ENCODE assay signal across 9 cellular contexts in genomic region chr6:157982580-157983438, GRCh38. TPM values are rescaled to one million over a fixed set of nuclear protein-coding genes. Genes with fewer than 3 reads are reported as not detected.
DNase-seq lines count a peak whose midpoint lies in the region; ATAC-seq, FAIRE-seq and TF ChIP-seq lines count a peak whose summit lies in the region.
"Had no signal": no experiment of that assay in that cellular context is flagged by ENCODE, and none has a peak within 500 bp of the region (broad histone marks: within the 10 kb centered on the region; RNA-seq: fewer than 3 reads in every experiment).

No MANE protein-coding gene starts in this region.

- TF ChIP-seq EP300 in HepG2 (IDR thresholded peaks at IDR 0.05; ENCODE audit: low read depth in 2 of 2, low read length in 2 of 2) (no peak), HepG2 (CRISPR knock-in tag; IDR thresholded peaks at IDR 0.05; ENCODE audit: borderline replicate concordance) (peak; percentile 46; the same call in 1 of the 2 replicates)

- H3K79me2 ChIP-seq in DND-41 (ENCODE audit: insufficient read depth, low read length) = peaks cover 49% of the 10 kb centered on the region
- peaks cover 52% of the 10 kb centered on the region for H3K79me2 ChIP-seq in HepG2 (ENCODE audit: insufficient read depth, low read length)

- POLR2A ChIA-PET in HepG2 (lab: Yijun Ruan, JAX) = interaction anchor here (0.6 to 16.1 kb wide), 11 partner anchors 11 to 201 kb away, joined by 3 to 345 read pairs (median 8); no protein-coding TSS in a partner anchor

- peak; percentile 82 for FAIRE-seq in HepG2 (lab: Jason Lieb, UNC)
- FAIRE-seq: TTC549 had no signal

- in situ Hi-C loops in HepG2 (cut with HindIII; ENCODE audit: extremely low pct_ligation_motif_present, low pct_unique_long_range_greater_than_20kb) = loop anchor here (5.0 kb wide), 1 partner anchor 89 kb away; no protein-coding TSS in a partner anchor

- no peak for DNase-seq in DND-41
- DNase-seq in LNCaP clone FGC (ENCODE audit: low read depth) = no peak
- peak; percentile 37 to 66 (median 46) for DNase-seq in body of pancreas
- DNase-seq in HepG2 (ENCODE audit: low spot score) = peak; percentile 85
- peak; percentile 49 for DNase-seq in testis
- no peak for DNase-seq in T1000 (lab: John Stamatoyannopoulos, UW)

- H3K36me3 ChIP-seq in DND-41 (ENCODE audit: insufficient read depth, low read length) (no peaks in the 10 kb centered on the region), body of pancreas (replicated peaks in 1 of 2; ENCODE audit: insufficient read depth in 1 of 2, low read depth in 2 of 2) (no peaks in the 10 kb centered on the region), HepG2 (replicated peaks in 1 of 2; ENCODE audit: control insufficient read depth in 1 of 2, insufficient read depth in 2 of 2, low read length in 2 of 2) (peaks cover 1 to 3% of the 10 kb centered on the region in 2 experiments; a peak in 3 of 5 replicates), testis (ENCODE audit: low read depth, missing control alignments) (no peaks in the 10 kb centered on the region)

- 28 to 33% methylated on average over 16 of the region's 16 CpGs for WGBS in body of pancreas, 2 donors
- 1% methylated on average over 16 of the region's 16 CpGs for WGBS in HepG2 (ENCODE audit: low lambda C conversion rate)
- WGBS in testis, 2 donors = 41 to 52% methylated on average over 16 of the region's 16 CpGs

- CTCF ChIA-PET in HepG2 (lab: Yijun Ruan, JAX; ENCODE audit: low intra/inter-chr PET ratio, low total read pairs) = interaction anchor here (2.9 kb wide), 1 partner anchor 89 kb away, joined by 19 read pairs; no protein-coding TSS in a partner anchor

- H2AFZ ChIP-seq in DND-41 (ENCODE audit: low read depth, low read length) (peak overlapping the region; percentile 86), HepG2 (ENCODE audit: low read length) (no peak overlapping the region)

- H3K4me2 ChIP-seq in DND-41 (ENCODE audit: insufficient read depth, low read length) (peak overlapping the region; percentile 88), HepG2 (ENCODE audit: low read depth, low read length) (peak overlapping the region; percentile 95)

- H3K4me3 ChIP-seq in DND-41 (ENCODE audit: low read depth in 1 of 2, low read length in 2 of 2) (peak overlapping the region; percentile 81 to 87), LNCaP clone FGC (ENCODE audit: low read depth, low read length) (peak overlapping the region; percentile 60), body of pancreas (peak overlapping the region; percentile 79 to 84), HepG2 (replicated peaks in 1 of 3; ENCODE audit: insufficient read depth in 1 of 3, low read depth in 2 of 3, low read length in 3 of 3) (peak overlapping the region; percentile 70 to 88 (median 77)), testis (peak overlapping the region; percentile 72 to 78)

- ATAC-seq in DND-41 (ENCODE audit: insufficient read depth, low read depth) (no peak), body of pancreas (no peak), HepG2 (no peak), HG02642 (IDR thresholded peaks at IDR 0.05; ENCODE audit: poor library complexity, unreplicated experiment) (no peak), GM19467 (IDR thresholded peaks at IDR 0.05; ENCODE audit: unreplicated experiment) (no peak)

- H4K20me1 ChIP-seq in DND-41 (ENCODE audit: insufficient read depth, low read length) (peaks cover 23% of the 10 kb centered on the region; the same call in 1 of the 2 replicates), HepG2 (ENCODE audit: insufficient read depth, low read length) (peaks cover 3% of the 10 kb centered on the region; the same call in 1 of the 2 replicates)

- no peak for TF ChIP-seq CTCF in DND-41 (IDR thresholded peaks at IDR 0.05; ENCODE audit: borderline replicate concordance, extremely low read depth, low read length, poor library complexity, severe bottlenecking)
- no peak for TF ChIP-seq CTCF in LNCaP clone FGC (IDR thresholded peaks at IDR 0.05; ENCODE audit: control insufficient read depth, extremely low read depth, insufficient read depth)
- peak in 5 of 7 experiments; percentile 11 to 47 (median 37) for TF ChIP-seq CTCF in body of pancreas (IDR thresholded peaks at IDR 0.05)
- peak; percentile 79 for TF ChIP-seq CTCF in HepG2 (CRISPR knock-in tag; IDR thresholded peaks at IDR 0.05)
- TF ChIP-seq CTCF in testis (IDR thresholded peaks at IDR 0.05) = no peak

- BruUV-seq in HepG2 (replicated peaks; lab: Mats Ljungman, UMichigan) = TSS peak; percentile 43

- TF ChIP-seq POLR2A in body of pancreas (IDR thresholded peaks at IDR 0.05) = no peak
- TF ChIP-seq POLR2A in HepG2 (IDR thresholded peaks at IDR 0.05; ENCODE audit: insufficient read depth in 1 of 2, low read depth in 2 of 2, low read length in 2 of 2) = no peak; a peak in 1 of 4 replicates
- no peak for TF ChIP-seq POLR2A in testis (IDR thresholded peaks at IDR 0.05)

- intact Hi-C loops in body of pancreas (cut with DNase I) = no loop called here
- intact Hi-C loops in HepG2 (cut with micrococcal nuclease; ENCODE audit: unreplicated experiment) = loop anchor here (1.0 kb wide), 2 partner anchors 29 to 51 kb away; no protein-coding TSS in a partner anchor
- intact Hi-C loops in testis (cut with DNase I; ENCODE audit: low total_unique reads) = loop anchor here (10.0 kb wide), 1 partner anchor 82 kb away; no protein-coding TSS in a partner anchor

- H3K27ac ChIP-seq in DND-41 (ENCODE audit: low read length) (peak overlapping the region; percentile 68), body of pancreas (peak overlapping the region in 3 of 4 donors; percentile 82 to 93 (median 83)), HepG2 (ENCODE audit: extremely low read length, insufficient read depth, low read length) (peak overlapping the region; percentile 96), testis (no peak overlapping the region)

- H3K4me1 ChIP-seq in DND-41 (ENCODE audit: insufficient read depth, low read length) (peaks cover 38% of the 10 kb centered on the region), body of pancreas (peaks cover 55% of the 10 kb centered on the region), HepG2 (ENCODE audit: insufficient read depth, low read length) (peaks cover 82% of the 10 kb centered on the region), testis (peaks cover 11% of the 10 kb centered on the region)

- no peaks in the 10 kb centered on the region for H3K9me3 ChIP-seq in DND-41 (ENCODE audit: insufficient read depth, low read length, severe bottlenecking)
- no peaks in the 10 kb centered on the region for H3K9me3 ChIP-seq in body of pancreas
- no peaks in the 10 kb centered on the region for H3K9me3 ChIP-seq in HepG2 (ENCODE audit: low read length)
- H3K9me3 ChIP-seq in testis = no peaks in the 10 kb centered on the region

- H3K27me3 ChIP-seq in DND-41 (ENCODE audit: insufficient read depth, low read length, poor library complexity) (no peaks in the 10 kb centered on the region), body of pancreas (no peaks in the 10 kb centered on the region), HepG2 (ENCODE audit: control insufficient read depth in 1 of 2, insufficient read depth in 2 of 2, low read length in 2 of 2) (no peaks in the 10 kb centered on the region; a peak in 1 of 5 replicates), testis (no peaks in the 10 kb centered on the region)

- peak; percentile 65 for TF ChIP-seq RAD21 in HepG2 (CRISPR knock-in tag; IDR thresholded peaks at IDR 0.05)

- H3K9ac ChIP-seq in DND-41 (ENCODE audit: low read depth, low read length) (peak overlapping the region; percentile 94), HepG2 (ENCODE audit: insufficient read depth, low read depth, low read length) (peak overlapping the region; percentile 97)

TF ChIP-seq in HepG2, 621 proteins besides CTCF, POLR2A, EP300 and RAD21 (continues in another document):
- no peak for TF ChIP-seq KLF13 (CRISPR knock-in tag; IDR thresholded peaks at IDR 0.05)
- TF ChIP-seq, protein P1, sequence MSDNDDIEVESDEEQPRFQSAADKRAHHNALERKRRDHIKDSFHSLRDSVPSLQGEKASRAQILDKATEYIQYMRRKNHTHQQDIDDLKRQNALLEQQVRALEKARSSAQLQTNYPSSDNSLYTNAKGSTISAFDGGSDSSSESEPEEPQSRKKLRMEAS (IDR thresholded peaks at IDR 0.05) = peak; percentile 63; the same call in 1 of the 2 replicates
- 0 out of 2 replicates have a peak, but pooled peaks have one; percentile 61 for TF ChIP-seq RBAK (CRISPR knock-in tag; IDR thresholded peaks at IDR 0.05)
- no peak for TF ChIP-seq ZNF709 (CRISPR knock-in tag; IDR thresholded peaks at IDR 0.05)
- TF ChIP-seq POLR2AphosphoS5 (IDR thresholded peaks at IDR 0.05; ENCODE audit: low read depth, low read length) = no peak
- peak; percentile 53; the same call in 1 of the 2 replicates for TF ChIP-seq ZNF580 (CRISPR knock-in tag; IDR thresholded peaks at IDR 0.05; ENCODE audit: borderline replicate concordance, low read depth)

RNA-seq across cellular contexts. Expression of gene SYNJ2, which starts 1.1 kb away (rescaled TPM):
- 10 to 100 TPM; 12.2 to 14.8 TPM for total RNA-seq in body of pancreas
- total RNA-seq in HepG2 (2016; rRNA removed; fragmentation: Illumina TruSeq; extraction: Trizol) = 39.0 and 39.1 TPM in 2 replicates
- 50.4 and 51.2 TPM in 2 replicates for total RNA-seq in HepG2 (2016; cell fraction: cytosol; rRNA removed; fragmentation: Illumina TruSeq; extraction: Trizol; ENCODE audit: low read depth)
- 32.6 and 44.6 TPM in 2 replicates for total RNA-seq in HepG2 (2016; cell fraction: insoluble cytoplasmic fraction; rRNA removed; fragmentation: Illumina TruSeq; extraction: Trizol)
- total RNA-seq in HepG2 (2016; cell fraction: membrane; rRNA removed; fragmentation: Illumina TruSeq; extraction: Trizol) = 52.4 and 52.9 TPM in 2 replicates
- total RNA-seq in HepG2 (2016; cell fraction: nucleus; rRNA removed; fragmentation: Illumina TruSeq; extraction: Trizol) = 33.3 and 38.2 TPM in 2 replicates
- polyA plus RNA-seq in HepG2 (2011; rRNA removed) = 57.6 and 59.5 TPM in 2 replicates
- polyA plus RNA-seq in HepG2 (2011; cell fraction: cytosol; rRNA removed) = 44.7 and 49.0 TPM in 2 replicates
- polyA plus RNA-seq in HepG2 (2011; cell fraction: nucleus; rRNA removed) = 85.9 and 86.7 TPM in 2 replicates
- 53.7 and 59.9 TPM in 2 replicates for polyA plus RNA-seq in HepG2 (2012)
- polyA plus RNA-seq in HepG2 (2016; cell fraction: cytosol; fragmentation: Illumina TruSeq; extraction: Trizol; ENCODE audit: low read depth) = 53.0 and 54.8 TPM in 2 replicates
- 28.2 and 29.0 TPM in 2 replicates for polyA plus RNA-seq in HepG2 (2016; cell fraction: insoluble cytoplasmic fraction; fragmentation: Illumina TruSeq; extraction: Trizol; ENCODE audit: low read depth)
- polyA plus RNA-seq in HepG2 (2016; cell fraction: membrane; fragmentation: Illumina TruSeq; extraction: Trizol; ENCODE audit: low read depth) = 41.5 and 42.8 TPM in 2 replicates
- polyA plus RNA-seq in HepG2 (2016; cell fraction: nucleus; fragmentation: Illumina TruSeq; extraction: Trizol; ENCODE audit: insufficient read depth, low read depth) = 49.3 and 52.0 TPM in 2 replicates
- polyA minus RNA-seq in HepG2 (2011; rRNA and poly(A)+ RNA removed; ENCODE audit: low replicate concordance) = 21.9 and 161 TPM in 2 replicates
- 57.2 and 71.5 TPM in 2 replicates for polyA minus RNA-seq in HepG2 (2011; cell fraction: cytosol; rRNA and poly(A)+ RNA removed)
- polyA minus RNA-seq in HepG2 (2011; cell fraction: nucleus; rRNA and poly(A)+ RNA removed) = 135 and 148 TPM in 2 replicates
- total RNA-seq in testis = 1 to 10 TPM; 5.8 to 7.6 TPM
- polyA plus RNA-seq in testis (ENCODE audit: insufficient read depth, low read depth, low replicate concordance) = 17.7 TPM

Comparison
In these comparisons a context has a peak if more than half of its experiments do, and no peak if none do; other contexts are left out.
1. DNase-seq: peak in body of pancreas (4 of 4), HepG2 (single experiment) and testis (single experiment); none in DND-41 (single experiment), LNCaP clone FGC (single experiment) and T1000 (single experiment).
2. H3K27ac ChIP-seq: peak in DND-41 (single experiment), body of pancreas (3 of 4) and HepG2 (single experiment); none in testis (0 of 2).
3. CTCF ChIP-seq: peak in body of pancreas (5 of 7) and HepG2 (single experiment); none in DND-41 (single experiment), LNCaP clone FGC (single experiment) and testis (0 of 3).
4. Peak in every context shown above with its lines, with median percentiles within 50 percentile points of each other: H3K4me3 ChIP-seq.